1 cellular context compared by ENCODE assay signal in the genomic region with DNA sequence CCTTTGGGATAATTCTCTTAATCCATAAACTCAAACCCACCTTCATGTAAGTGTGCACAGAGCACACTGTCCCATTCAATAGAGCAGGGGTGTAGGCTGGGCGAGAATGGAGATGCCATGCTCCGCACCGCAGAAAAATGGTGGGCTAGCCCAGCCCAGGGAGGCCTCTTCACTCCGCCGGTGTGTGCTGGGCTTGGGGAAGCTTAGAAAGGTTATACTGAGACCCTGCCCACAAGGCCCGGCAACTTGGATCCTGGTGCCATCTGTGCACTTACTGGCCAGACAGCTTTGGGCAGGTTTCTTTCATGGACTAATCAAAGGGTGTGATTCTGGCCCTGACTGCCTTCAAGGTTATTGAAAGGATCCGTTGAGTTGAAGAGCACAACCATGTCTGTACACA.
TF ChIP-seq lines count a peak whose summit lies in the region.

No MANE protein-coding gene starts in this region.

TF ChIP-seq in K562, 482 proteins besides CTCF, POLR2A, EP300 and RAD21 (continued from another document):
- TF ChIP-seq TOE1 (IDR thresholded peaks at IDR 0.05; ENCODE audit: borderline replicate concordance) (no peak), TOE1 (CRISPR knock-in tag; IDR thresholded peaks at IDR 0.05; ENCODE audit: borderline replicate concordance, low read depth) (no peak), SMC3 (conservative IDR thresholded peaks at IDR 0.05; ENCODE audit: insufficient read depth, low read depth, low read length) (no peak), CHD4 (IDR thresholded peaks at IDR 0.05; ENCODE audit: insufficient read depth, insufficient replicate concordance, low read depth, low read length, poor library complexity, severe bottlenecking) (no peak), RBFOX2 (IDR thresholded peaks at IDR 0.05; ENCODE audit: low read depth, low read length) (peak; percentile 43), POLR2G (IDR thresholded peaks at IDR 0.05; ENCODE audit: low read depth, low read length) (peak; percentile 39; the same call in 1 of the 2 replicates), POLR3A (IDR thresholded peaks at IDR 0.05; ENCODE audit: borderline replicate concordance, extremely low read depth, insufficient read depth, insufficient read length) (no peak), MYNN (IDR thresholded peaks at IDR 0.05) (no peak), MYNN (CRISPR knock-in tag; IDR thresholded peaks at IDR 0.05) (no peak), KAT2B (IDR thresholded peaks at IDR 0.05; ENCODE audit: low read depth, low read length) (no peak), MXI1 (IDR thresholded peaks at IDR 0.05; ENCODE audit: low read depth, low read length) (no peak), PRMT5 (CRISPR knock-in tag; IDR thresholded peaks at IDR 0.05) (no peak)
- TF ChIP-seq, protein P1, sequence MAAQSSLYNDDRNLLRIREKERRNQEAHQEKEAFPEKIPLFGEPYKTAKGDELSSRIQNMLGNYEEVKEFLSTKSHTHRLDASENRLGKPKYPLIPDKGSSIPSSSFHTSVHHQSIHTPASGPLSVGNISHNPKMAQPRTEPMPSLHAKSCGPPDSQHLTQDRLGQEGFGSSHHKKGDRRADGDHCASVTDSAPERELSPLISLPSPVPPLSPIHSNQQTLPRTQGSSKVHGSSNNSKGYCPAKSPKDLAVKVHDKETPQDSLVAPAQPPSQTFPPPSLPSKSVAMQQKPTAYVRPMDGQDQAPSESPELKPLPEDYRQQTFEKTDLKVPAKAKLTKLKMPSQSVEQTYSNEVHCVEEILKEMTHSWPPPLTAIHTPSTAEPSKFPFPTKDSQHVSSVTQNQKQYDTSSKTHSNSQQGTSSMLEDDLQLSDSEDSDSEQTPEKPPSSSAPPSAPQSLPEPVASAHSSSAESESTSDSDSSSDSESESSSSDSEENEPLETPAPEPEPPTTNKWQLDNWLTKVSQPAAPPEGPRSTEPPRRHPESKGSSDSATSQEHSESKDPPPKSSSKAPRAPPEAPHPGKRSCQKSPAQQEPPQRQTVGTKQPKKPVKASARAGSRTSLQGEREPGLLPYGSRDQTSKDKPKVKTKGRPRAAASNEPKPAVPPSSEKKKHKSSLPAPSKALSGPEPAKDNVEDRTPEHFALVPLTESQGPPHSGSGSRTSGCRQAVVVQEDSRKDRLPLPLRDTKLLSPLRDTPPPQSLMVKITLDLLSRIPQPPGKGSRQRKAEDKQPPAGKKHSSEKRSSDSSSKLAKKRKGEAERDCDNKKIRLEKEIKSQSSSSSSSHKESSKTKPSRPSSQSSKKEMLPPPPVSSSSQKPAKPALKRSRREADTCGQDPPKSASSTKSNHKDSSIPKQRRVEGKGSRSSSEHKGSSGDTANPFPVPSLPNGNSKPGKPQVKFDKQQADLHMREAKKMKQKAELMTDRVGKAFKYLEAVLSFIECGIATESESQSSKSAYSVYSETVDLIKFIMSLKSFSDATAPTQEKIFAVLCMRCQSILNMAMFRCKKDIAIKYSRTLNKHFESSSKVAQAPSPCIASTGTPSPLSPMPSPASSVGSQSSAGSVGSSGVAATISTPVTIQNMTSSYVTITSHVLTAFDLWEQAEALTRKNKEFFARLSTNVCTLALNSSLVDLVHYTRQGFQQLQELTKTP (IDR thresholded peaks at IDR 0.05; ENCODE audit: low read depth in 1 of 2, partially characterized antibody in 2 of 2) = no peak
- TF ChIP-seq, protein P2, sequence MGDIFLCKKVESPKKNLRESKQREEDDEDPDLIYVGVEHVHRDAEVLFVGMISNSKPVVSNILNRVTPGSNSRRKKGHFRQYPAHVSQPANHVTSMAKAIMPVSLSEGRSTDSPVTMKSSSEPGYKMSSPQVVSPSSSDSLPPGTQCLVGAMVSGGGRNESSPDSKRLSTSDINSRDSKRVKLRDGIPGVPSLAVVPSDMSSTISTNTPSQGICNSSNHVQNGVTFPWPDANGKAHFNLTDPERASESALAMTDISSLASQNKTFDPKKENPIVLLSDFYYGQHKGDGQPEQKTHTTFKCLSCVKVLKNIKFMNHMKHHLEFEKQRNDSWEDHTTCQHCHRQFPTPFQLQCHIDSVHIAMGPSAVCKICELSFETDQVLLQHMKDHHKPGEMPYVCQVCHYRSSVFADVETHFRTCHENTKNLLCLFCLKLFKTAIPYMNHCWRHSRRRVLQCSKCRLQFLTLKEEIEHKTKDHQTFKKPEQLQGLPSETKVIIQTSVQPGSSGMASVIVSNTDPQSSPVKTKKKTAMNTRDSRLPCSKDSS (IDR thresholded peaks at IDR 0.05; ENCODE audit: low read depth, partially characterized antibody) = no peak
- TF ChIP-seq, protein P3, sequence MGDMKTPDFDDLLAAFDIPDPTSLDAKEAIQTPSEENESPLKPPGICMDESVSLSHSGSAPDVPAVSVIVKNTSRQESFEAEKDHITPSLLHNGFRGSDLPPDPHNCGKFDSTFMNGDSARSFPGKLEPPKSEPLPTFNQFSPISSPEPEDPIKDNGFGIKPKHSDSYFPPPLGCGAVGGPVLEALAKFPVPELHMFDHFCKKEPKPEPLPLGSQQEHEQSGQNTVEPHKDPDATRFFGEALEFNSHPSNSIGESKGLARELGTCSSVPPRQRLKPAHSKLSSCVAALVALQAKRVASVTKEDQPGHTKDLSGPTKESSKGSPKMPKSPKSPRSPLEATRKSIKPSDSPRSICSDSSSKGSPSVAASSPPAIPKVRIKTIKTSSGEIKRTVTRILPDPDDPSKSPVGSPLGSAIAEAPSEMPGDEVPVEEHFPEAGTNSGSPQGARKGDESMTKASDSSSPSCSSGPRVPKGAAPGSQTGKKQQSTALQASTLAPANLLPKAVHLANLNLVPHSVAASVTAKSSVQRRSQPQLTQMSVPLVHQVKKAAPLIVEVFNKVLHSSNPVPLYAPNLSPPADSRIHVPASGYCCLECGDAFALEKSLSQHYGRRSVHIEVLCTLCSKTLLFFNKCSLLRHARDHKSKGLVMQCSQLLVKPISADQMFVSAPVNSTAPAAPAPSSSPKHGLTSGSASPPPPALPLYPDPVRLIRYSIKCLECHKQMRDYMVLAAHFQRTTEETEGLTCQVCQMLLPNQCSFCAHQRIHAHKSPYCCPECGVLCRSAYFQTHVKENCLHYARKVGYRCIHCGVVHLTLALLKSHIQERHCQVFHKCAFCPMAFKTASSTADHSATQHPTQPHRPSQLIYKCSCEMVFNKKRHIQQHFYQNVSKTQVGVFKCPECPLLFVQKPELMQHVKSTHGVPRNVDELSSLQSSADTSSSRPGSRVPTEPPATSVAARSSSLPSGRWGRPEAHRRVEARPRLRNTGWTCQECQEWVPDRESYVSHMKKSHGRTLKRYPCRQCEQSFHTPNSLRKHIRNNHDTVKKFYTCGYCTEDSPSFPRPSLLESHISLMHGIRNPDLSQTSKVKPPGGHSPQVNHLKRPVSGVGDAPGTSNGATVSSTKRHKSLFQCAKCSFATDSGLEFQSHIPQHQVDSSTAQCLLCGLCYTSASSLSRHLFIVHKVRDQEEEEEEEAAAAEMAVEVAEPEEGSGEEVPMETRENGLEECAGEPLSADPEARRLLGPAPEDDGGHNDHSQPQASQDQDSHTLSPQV (IDR thresholded peaks at IDR 0.05) = 0 out of 2 replicates have a peak, but pooled peaks have one; percentile 20
- TF ChIP-seq, protein P4, sequence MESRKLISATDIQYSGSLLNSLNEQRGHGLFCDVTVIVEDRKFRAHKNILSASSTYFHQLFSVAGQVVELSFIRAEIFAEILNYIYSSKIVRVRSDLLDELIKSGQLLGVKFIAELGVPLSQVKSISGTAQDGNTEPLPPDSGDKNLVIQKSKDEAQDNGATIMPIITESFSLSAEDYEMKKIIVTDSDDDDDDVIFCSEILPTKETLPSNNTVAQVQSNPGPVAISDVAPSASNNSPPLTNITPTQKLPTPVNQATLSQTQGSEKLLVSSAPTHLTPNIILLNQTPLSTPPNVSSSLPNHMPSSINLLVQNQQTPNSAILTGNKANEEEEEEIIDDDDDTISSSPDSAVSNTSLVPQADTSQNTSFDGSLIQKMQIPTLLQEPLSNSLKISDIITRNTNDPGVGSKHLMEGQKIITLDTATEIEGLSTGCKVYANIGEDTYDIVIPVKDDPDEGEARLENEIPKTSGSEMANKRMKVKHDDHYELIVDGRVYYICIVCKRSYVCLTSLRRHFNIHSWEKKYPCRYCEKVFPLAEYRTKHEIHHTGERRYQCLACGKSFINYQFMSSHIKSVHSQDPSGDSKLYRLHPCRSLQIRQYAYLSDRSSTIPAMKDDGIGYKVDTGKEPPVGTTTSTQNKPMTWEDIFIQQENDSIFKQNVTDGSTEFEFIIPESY (CRISPR knock-in tag; IDR thresholded peaks at IDR 0.05) = no peak
